In genomic region chr10:63457576-63457975, GRCh38 we compare ENCODE assay signal across 1 cellular context.
A peak's percentile ranks its signal among the peaks of the same experiment; 100 is the strongest.
TF ChIP-seq lines count a peak whose summit lies in the region.

No MANE protein-coding gene starts in this region.

TF ChIP-seq in K562, 482 proteins besides CTCF, POLR2A, EP300 and RAD21:
- no peak for TF ChIP-seq MED1 (CRISPR knock-in tag; IDR thresholded peaks at IDR 0.05; ENCODE audit: borderline replicate concordance)
- no peak for TF ChIP-seq SNRNP70 (optimal IDR thresholded peaks at IDR 0.05; ENCODE audit: low read depth, low read length)
- peak; percentile 74 for TF ChIP-seq KDM1A (IDR thresholded peaks at IDR 0.05)
- no peak for TF ChIP-seq GATAD2A (IDR thresholded peaks at IDR 0.05)
- TF ChIP-seq WHSC1 (IDR thresholded peaks at IDR 0.05; ENCODE audit: low read length): no peak
TF ChIP-seq in K562: peak in this region for 1.
